ENCODE assay signal across 10 cellular contexts in genomic region chr5:77239126-77239741, GRCh38. TPM values are rescaled to one million over a fixed set of nuclear protein-coding genes. Genes with fewer than 3 reads are reported as not detected.
A peak's percentile ranks its signal among the peaks of the same experiment; 100 is the strongest.
DNase-seq lines count a peak whose midpoint lies in the region; ATAC-seq and TF ChIP-seq lines count a peak whose summit lies in the region.
"Had no signal": no experiment of that assay in that cellular context is flagged by ENCODE, and none has a peak within 500 bp of the region (broad histone marks: within the 10 kb centered on the region; RNA-seq: fewer than 3 reads in every experiment).

No MANE protein-coding gene starts in this region.

- TF ChIP-seq CTCF in astrocyte of the cerebellum (IDR thresholded peaks at IDR 0.05; ENCODE audit: low read depth, low read length, missing control alignments) (peak; percentile 35), lower lobe of right lung (IDR thresholded peaks at IDR 0.05) (peak; percentile 17)

- no peaks in the 10 kb centered on the region for H3K4me1 ChIP-seq in lower lobe of right lung

- DNase-seq in DMS53 (lab: John Stamatoyannopoulos, UW) (peak; percentile 63), HT1080 (ENCODE audit: low read depth) (peak; percentile 38), astrocyte of the cerebellum (ENCODE audit: low read depth) (peak; percentile 1), lower lobe of right lung (no peak), midbrain (lab: John Stamatoyannopoulos, UW) (no peak), pons (ENCODE audit: low spot score) (no peak)
- DNase-seq: mesendoderm; NK-92 treated with Interleukin-12 subunit alpha and Interleukin-12 subunit beta, amount 100 ng/mL, for 24 hours had no signal

- H3K4me3 ChIP-seq in astrocyte of the cerebellum (ENCODE audit: low read depth, low read length) (no peak overlapping the region), lower lobe of right lung (no peak overlapping the region)

- no peaks in the 10 kb centered on the region for H3K9me3 ChIP-seq in lower lobe of right lung

- no peak overlapping the region for H3K27ac ChIP-seq in lower lobe of right lung

- no peaks in the 10 kb centered on the region for H3K36me3 ChIP-seq in lower lobe of right lung

- no peak for ATAC-seq in lower lobe of right lung
- no peak for ATAC-seq in HG03432 (IDR thresholded peaks at IDR 0.05; ENCODE audit: unreplicated experiment)
- no peak for ATAC-seq in GM21360 (IDR thresholded peaks at IDR 0.05; ENCODE audit: unreplicated experiment)

- intact Hi-C loops in lower lobe of right lung (cut with DNase I): no loop called here

- in situ Hi-C loops in astrocyte of the cerebellum (cut with HindIII; ENCODE audit: low sequenced_read_pairs): no loop called here

- no peaks in the 10 kb centered on the region for H3K27me3 ChIP-seq in lower lobe of right lung (ENCODE audit: low read depth)

RNA-seq across cellular contexts. Expression of gene PDE8B, which starts 28.8 kb away (rescaled TPM):
- total RNA-seq in HT1080 (2014; rRNA removed; shearing (Covaris generic)): 0.82 and 1.1 TPM in 2 replicates
- polyA plus RNA-seq in HT1080 (2015; cell fraction: cytosol; rRNA removed): 0.67 and 0.75 TPM in 2 replicates
- polyA plus RNA-seq in HT1080 (2015; cell fraction: nucleus; rRNA removed): 0.68 and 1.3 TPM in 2 replicates
- 5.3 TPM for total RNA-seq in lower lobe of right lung

Comparison
In these comparisons a context has a peak if more than half of its experiments do, and no peak if none do; other contexts are left out.
1. DNase-seq: peak in DMS53 (single experiment), HT1080 (single experiment) and astrocyte of the cerebellum (single experiment); none in lower lobe of right lung (single experiment), midbrain (single experiment) and pons (single experiment).